In genomic region chr15:90044191-90044590, GRCh38 we compare ENCODE assay signal across 25 cellular contexts. TPM values are rescaled to one million over a fixed set of nuclear protein-coding genes. Genes with fewer than 3 reads are reported as not detected.
DNase-seq lines count a peak whose midpoint lies in the region; ATAC-seq and TF ChIP-seq lines count a peak whose summit lies in the region.
"Had no signal": no experiment of that assay in that cellular context is flagged by ENCODE, and none has a peak within 500 bp of the region (broad histone marks: within the 10 kb centered on the region; RNA-seq: fewer than 3 reads in every experiment).

No MANE protein-coding gene starts in this region.

- H3K9me3 ChIP-seq in neuronal stem cell (replicated peaks in 1 of 2; ENCODE audit: control insufficient read depth in 2 of 2, insufficient read depth in 1 of 2, low read depth in 1 of 2, low read length in 2 of 2) (no peaks in the 10 kb centered on the region), gastrocnemius medialis (no peaks in the 10 kb centered on the region)
- H3K9me3 ChIP-seq: Caco-2, heart right ventricle had no signal

- H3K27me3 Mint-ChIP-seq in Calu3 (ENCODE audit: unreplicated experiment) (no peaks in the 10 kb centered on the region), immature natural killer cell (ENCODE audit: low read depth in 3 of 3) (no peaks in the 10 kb centered on the region)
- H3K27me3 Mint-ChIP-seq in activated CD8-positive, alpha-beta memory T cell treated with anti-CD3 and anti-CD28 coated beads, Interleukin-2, amount 10 ng/mL, durations not matched to agents 7 days and 5 days: no peaks in the 10 kb centered on the region
- H3K27me3 Mint-ChIP-seq: activated T-cell treated with anti-CD3 and anti-CD28 coated beads, Interleukin-2, amount 50 U/mL, for 24 hours had no signal

- no peaks in the 10 kb centered on the region for H3K9me3 Mint-ChIP-seq in Calu3 (ENCODE audit: low read depth, unreplicated experiment)
- H3K9me3 Mint-ChIP-seq in immature natural killer cell: no peaks in the 10 kb centered on the region
- no peaks in the 10 kb centered on the region for H3K9me3 Mint-ChIP-seq in activated CD8-positive, alpha-beta memory T cell treated with anti-CD3 and anti-CD28 coated beads, Interleukin-2, amount 10 ng/mL, durations not matched to agents 7 days and 5 days (ENCODE audit: low read depth)
- H3K9me3 Mint-ChIP-seq: activated T-cell treated with anti-CD3 and anti-CD28 coated beads, Interleukin-2, amount 50 U/mL, for 24 hours had no signal

- peak overlapping the region; percentile 97 for H2BK12ac ChIP-seq in neuronal stem cell (ENCODE audit: low read length)

- H3K4me3 ChIP-seq in neuronal stem cell (ENCODE audit: low read length in 2 of 2) (no peak overlapping the region), gastrocnemius medialis (no peak overlapping the region)
- H3K4me3 ChIP-seq: heart right ventricle had no signal

- no TSS peak for BruUV-seq in Calu3 (replicated peaks; lab: Mats Ljungman, UMichigan)

- CTCF ChIA-PET in Calu3 (lab: Charles Lee): no interaction called here
- CTCF ChIA-PET in activated CD8-positive, alpha-beta memory T cell treated with anti-CD3 and anti-CD28 coated beads, Interleukin-2, amount 10 ng/mL, durations not matched to agents 7 days and 5 days (lab: Charles Lee): no interaction called here

- intact Hi-C loops in Calu3 (cut with micrococcal nuclease; ENCODE audit: unreplicated experiment): no loop called here
- intact Hi-C loops in gastrocnemius medialis (cut with DNase I; ENCODE audit: low total_unique reads): no loop called here

- peak overlapping the region; percentile 93 for H3K18ac ChIP-seq in neuronal stem cell (ENCODE audit: low read length)

- peak overlapping the region; percentile 92 for H3K23ac ChIP-seq in neuronal stem cell (ENCODE audit: low read depth, low read length, poor library complexity)

- no peak overlapping the region for H2BK15ac ChIP-seq in neuronal stem cell (ENCODE audit: low read length)

- no peak overlapping the region for H3K9ac ChIP-seq in neuronal stem cell (ENCODE audit: low read depth, low read length, poor library complexity)

- H3K27me3 ChIP-seq in neuronal stem cell (ENCODE audit: control insufficient read depth in 3 of 3, insufficient read depth in 3 of 3, low read depth in 1 of 3, low read length in 3 of 3) (no peaks in the 10 kb centered on the region), gastrocnemius medialis (no peaks in the 10 kb centered on the region)
- H3K27me3 ChIP-seq: brain microvascular endothelial cell, heart right ventricle had no signal

- H3K4ac ChIP-seq in neuronal stem cell (ENCODE audit: low read length): peak overlapping the region; percentile 46

- no peak for TF ChIP-seq CTCF in Calu3 (IDR thresholded peaks at IDR 0.05; ENCODE audit: unreplicated experiment)
- TF ChIP-seq CTCF in VCaP (conservative IDR thresholded peaks at IDR 0.05): no peak
- TF ChIP-seq CTCF in gastrocnemius medialis (IDR thresholded peaks at IDR 0.05 in 4 of 5, conservative IDR thresholded peaks at IDR 0.05 in 1 of 5): no peak

- H3K79me1 ChIP-seq in neuronal stem cell (ENCODE audit: low read depth, low read length): peaks cover 17% of the 10 kb centered on the region

- peak overlapping the region; percentile 96 for H2AK5ac ChIP-seq in neuronal stem cell (ENCODE audit: low read depth, low read length)

- peak overlapping the region; percentile 85 for H2BK5ac ChIP-seq in neuronal stem cell (ENCODE audit: low read length)

- peaks cover 10% of the 10 kb centered on the region for H3K36me3 Mint-ChIP-seq in Calu3 (ENCODE audit: insufficient read depth, unreplicated experiment)
- peaks cover 0 to 4% (median 0%) of the 10 kb centered on the region in 3 donors for H3K36me3 Mint-ChIP-seq in immature natural killer cell
- no peaks in the 10 kb centered on the region for H3K36me3 Mint-ChIP-seq in activated CD8-positive, alpha-beta memory T cell treated with anti-CD3 and anti-CD28 coated beads, Interleukin-2, amount 10 ng/mL, durations not matched to agents 7 days and 5 days

- peaks cover 22 to 36% of the 10 kb centered on the region in 2 donors for H3K4me1 ChIP-seq in neuronal stem cell (ENCODE audit: control insufficient read depth in 2 of 2, insufficient read depth in 1 of 2, low read depth in 1 of 2, low read length in 2 of 2)
- H3K4me1 ChIP-seq in gastrocnemius medialis: peaks cover 22 to 34% of the 10 kb centered on the region in 2 donors
- H3K4me1 ChIP-seq: Caco-2 had no signal

- H4K8ac ChIP-seq in neuronal stem cell (ENCODE audit: low read depth, low read length): no peak overlapping the region

- no peak overlapping the region for H3K14ac ChIP-seq in neuronal stem cell (ENCODE audit: low read length)

- H3K4me3 Mint-ChIP-seq in Calu3 (ENCODE audit: low read depth, unreplicated experiment) (no peak overlapping the region), immature natural killer cell (no peak overlapping the region)
- no peak overlapping the region for H3K4me3 Mint-ChIP-seq in activated CD8-positive, alpha-beta memory T cell treated with anti-CD3 and anti-CD28 coated beads, Interleukin-2, amount 10 ng/mL, durations not matched to agents 7 days and 5 days
- H3K4me3 Mint-ChIP-seq: activated T-cell treated with anti-CD3 and anti-CD28 coated beads, Interleukin-2, amount 50 U/mL, for 24 hours had no signal

- in situ Hi-C loops in ACHN (cut with HindIII; ENCODE audit: low pct_ligation_motif_present, low pct_unique_long_range_greater_than_20kb, low sequenced_read_pairs): no loop called here
- in situ Hi-C loops in gastrocnemius medialis (cut with MboI; ENCODE audit: low sequenced_read_pairs in 4 of 4): no loop called here

- no peak overlapping the region for H4K91ac ChIP-seq in neuronal stem cell (ENCODE audit: low read depth, low read length, poor library complexity)

- no peak overlapping the region for H3K4me2 ChIP-seq in neuronal stem cell (ENCODE audit: insufficient read depth, low read length, poor library complexity, severe bottlenecking)

- H3K27ac Mint-ChIP-seq in Calu3 (ENCODE audit: unreplicated experiment) (peak overlapping the region; percentile 7), immature natural killer cell (peak overlapping the region in 4 of 6 donors; percentile 17 to 70 (median 52))
- no peak overlapping the region for H3K27ac Mint-ChIP-seq in activated CD8-positive, alpha-beta memory T cell treated with anti-CD3 and anti-CD28 coated beads, Interleukin-2, amount 10 ng/mL, durations not matched to agents 7 days and 5 days

- peak overlapping the region; percentile 85 for H2BK120ac ChIP-seq in neuronal stem cell (ENCODE audit: low read depth, low read length)

- DNase-seq in Calu3 (no peak), immature natural killer cell (no peak), neuronal stem cell (ENCODE audit: low spot score) (no peak), ACHN (no peak), D341Med (ENCODE audit: low spot score) (no peak), gastrocnemius medialis (no peak)
- DNase-seq in activated CD8-positive, alpha-beta memory T cell treated with anti-CD3 and anti-CD28 coated beads, Interleukin-2, amount 10 ng/mL, durations not matched to agents 7 days and 5 days: no peak
- DNase-seq: activated CD4-positive, alpha-beta T cell treated with anti-CD3 and anti-CD28 coated beads for 4 hours; activated CD8-positive, alpha-beta memory T cell treated with anti-CD3 and anti-CD28 coated beads for 24 hours; activated naive CD4-positive, alpha-beta T cell; activated T-cell treated with anti-CD3 and anti-CD28 coated beads, Interleukin-2, amount 50 U/mL, for 24 hours; brain microvascular endothelial cell; Caco-2; DND-41; foreskin fibroblast; heart right ventricle; left colon; mesendoderm; NCI-H146; NCI-H446; NCI-H774; OCI-M1; trophoblast cell had no signal

- H3K4me1 Mint-ChIP-seq in Calu3 (ENCODE audit: low read depth, unreplicated experiment): peaks cover 41% of the 10 kb centered on the region
- H3K4me1 Mint-ChIP-seq in immature natural killer cell: peaks cover 54 to 60% of the 10 kb centered on the region in 2 donors
- H3K4me1 Mint-ChIP-seq in activated CD8-positive, alpha-beta memory T cell treated with anti-CD3 and anti-CD28 coated beads, Interleukin-2, amount 10 ng/mL, durations not matched to agents 7 days and 5 days: peaks cover 5% of the 10 kb centered on the region

- ATAC-seq in activated CD8-positive, alpha-beta memory T cell treated with anti-CD3 and anti-CD28 coated beads, Interleukin-2, amount 10 ng/mL, durations not matched to agents 7 days and 5 days: no peak
- no peak for ATAC-seq in gastrocnemius medialis
- ATAC-seq: esophagus mucosa, heart right ventricle, left colon had no signal

- H2AFZ ChIP-seq in neuronal stem cell (ENCODE audit: low read length): no peak overlapping the region

- WGBS in neuronal stem cell (ENCODE audit: extremely low coverage in 2 of 2, insufficient read length in 2 of 2, insufficient replicate concordance in 1 of 2), 2 donors: no CpG with 5 or more reads among the region's 14 CpGs

- H3K27ac ChIP-seq in VCaP (peak overlapping the region; percentile 16; the same call in 1 of the 2 replicates), neuronal stem cell (replicated peaks; ENCODE audit: low read length) (peak overlapping the region; percentile 98), gastrocnemius medialis (no peak overlapping the region)
- H3K27ac ChIP-seq: brain microvascular endothelial cell had no signal

- no peak for TF ChIP-seq POLR2A in gastrocnemius medialis (IDR thresholded peaks at IDR 0.05)

- peaks cover 4 to 17% of the 10 kb centered on the region in 2 donors for H3K36me3 ChIP-seq in neuronal stem cell (replicated peaks in 1 of 2; ENCODE audit: control insufficient read depth in 2 of 2, insufficient read depth in 2 of 2, low read length in 2 of 2)
- H3K36me3 ChIP-seq in gastrocnemius medialis: no peaks in the 10 kb centered on the region
- H3K36me3 ChIP-seq: brain microvascular endothelial cell, heart right ventricle had no signal

RNA-seq across cellular contexts. Expression of gene ZNF710, which starts 43.1 kb away (rescaled TPM):
- 14.3 and 15.4 TPM in 2 replicates for total RNA-seq in Calu3 (2022)
- polyA plus RNA-seq in immature natural killer cell: 1 to 10 TPM; 1.7 to 3.4 (median 2.3) TPM
- 47.8 TPM for polyA plus RNA-seq in neuronal stem cell (2013, experiment 1 of 2)
- 50.8 TPM for polyA plus RNA-seq in neuronal stem cell (2013, experiment 2 of 2)
- total RNA-seq in activated CD8-positive, alpha-beta memory T cell treated with anti-CD3 and anti-CD28 coated beads, Interleukin-2, amount 10 ng/mL, durations not matched to agents 7 days and 5 days: 10 to 100 TPM; 14.1 to 16.6 TPM
- 1 to 10 TPM; 2.6 to 5.4 (median 3.2) TPM for total RNA-seq in gastrocnemius medialis

RNA-seq across cellular contexts. Expression of gene IDH2, which starts 58.1 kb away (rescaled TPM):
- 96.1 and 108 TPM in 2 replicates for total RNA-seq in Calu3 (2022)
- 100 to 1,000 TPM; 160 to 330 (median 218) TPM for polyA plus RNA-seq in immature natural killer cell
- polyA plus RNA-seq in neuronal stem cell (2013, experiment 1 of 2): 111 TPM
- polyA plus RNA-seq in neuronal stem cell (2013, experiment 2 of 2): 110 TPM
- 100 to 1,000 TPM; 196 to 293 TPM for total RNA-seq in activated CD8-positive, alpha-beta memory T cell treated with anti-CD3 and anti-CD28 coated beads, Interleukin-2, amount 10 ng/mL, durations not matched to agents 7 days and 5 days
- total RNA-seq in gastrocnemius medialis: 100 to 1,000 TPM; 349 to 547 (median 423) TPM

Comparison
In these comparisons a context has a peak if more than half of its experiments do, and no peak if none do; other contexts are left out.
1. H3K27ac ChIP-seq: peak in VCaP (single experiment) and neuronal stem cell (single experiment); none in gastrocnemius medialis (0 of 4).